In the genomic region with DNA sequence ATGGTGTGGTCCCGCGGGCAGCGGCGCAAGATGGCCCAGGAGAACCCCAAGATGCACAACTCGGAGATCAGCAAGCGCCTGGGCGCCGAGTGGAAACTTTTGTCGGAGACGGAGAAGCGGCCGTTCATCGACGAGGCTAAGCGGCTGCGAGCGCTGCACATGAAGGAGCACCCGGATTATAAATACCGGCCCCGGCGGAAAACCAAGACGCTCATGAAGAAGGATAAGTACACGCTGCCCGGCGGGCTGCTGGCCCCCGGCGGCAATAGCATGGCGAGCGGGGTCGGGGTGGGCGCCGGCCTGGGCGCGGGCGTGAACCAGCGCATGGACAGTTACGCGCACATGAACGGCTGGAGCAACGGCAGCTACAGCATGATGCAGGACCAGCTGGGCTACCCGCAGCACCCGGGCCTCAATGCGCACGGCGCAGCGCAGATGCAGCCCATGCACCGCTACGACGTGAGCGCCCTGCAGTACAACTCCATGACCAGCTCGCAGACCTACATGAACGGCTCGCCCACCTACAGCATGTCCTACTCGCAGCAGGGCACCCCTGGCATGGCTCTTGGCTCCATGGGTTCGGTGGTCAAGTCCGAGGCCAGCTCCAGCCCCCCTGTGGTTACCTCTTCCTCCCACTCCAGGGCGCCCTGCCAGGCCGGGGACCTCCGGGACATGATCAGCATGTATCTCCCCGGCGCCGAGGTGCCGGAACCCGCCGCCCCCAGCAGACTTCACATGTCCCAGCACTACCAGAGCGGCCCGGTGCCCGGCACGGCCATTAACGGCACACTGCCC, we compare ENCODE assay signal across 8 cellular contexts. TPM values are rescaled to one million over a fixed set of nuclear protein-coding genes. Genes with fewer than 3 reads are reported as not detected.
A peak's percentile ranks its signal among the peaks of the same experiment; 100 is the strongest.
DNase-seq lines count a peak whose midpoint lies in the region; ATAC-seq and TF ChIP-seq lines count a peak whose summit lies in the region.

No MANE protein-coding gene starts in this region.

- H3K27ac Mint-ChIP-seq in CD14-positive monocyte = no peak overlapping the region

- DNase-seq in H4 (ENCODE audit: low spot score) (peak; percentile 73), retinal pigment epithelial cell (ENCODE audit: low read depth) (no peak), CD14-positive monocyte (ENCODE audit: low spot score) (no peak)
- DNase-seq in stimulated activated CD8-positive, alpha-beta memory T cell treated with anti-CD3 and anti-CD28 coated beads, Interleukin-4, amount 100 ng/mL, for 48 hours = no peak

- H3K4me2 ChIP-seq in OCI-LY1 (ENCODE audit: low read length) = peak overlapping the region; percentile 75

- H4K20me1 ChIP-seq in OCI-LY1 (ENCODE audit: insufficient read depth, low read length) = no peaks in the 10 kb centered on the region

- H3K4me1 Mint-ChIP-seq in CD14-positive monocyte = peaks cover 10% of the 10 kb centered on the region

- H3K36me3 Mint-ChIP-seq in CD14-positive monocyte = peaks cover 0 to 3% of the 10 kb centered on the region in 2 donors

- H3K9me3 ChIP-seq in OCI-LY1 (ENCODE audit: low read length) (no peaks in the 10 kb centered on the region), esophagus (ENCODE audit: control insufficient read depth in 2 of 2, insufficient read depth in 1 of 2, low read depth in 1 of 2, low read length in 1 of 2) (peaks cover 0 to 5% of the 10 kb centered on the region in 2 donors)

- peaks cover 64 to 79% (median 78%) of the 10 kb centered on the region in 3 donors for H3K27me3 Mint-ChIP-seq in CD14-positive monocyte (ENCODE audit: low read depth in 3 of 3)

- H3K36me3 ChIP-seq in OCI-LY1 (ENCODE audit: insufficient read depth, low read length) (peaks cover 19% of the 10 kb centered on the region), esophagus (ENCODE audit: control insufficient read depth in 2 of 2, insufficient read depth in 2 of 2, low read length in 1 of 2) (no peaks in the 10 kb centered on the region)

- peak overlapping the region in 1 of 2 donors; percentile 83 for H3K4me3 Mint-ChIP-seq in CD14-positive monocyte

- peak overlapping the region; percentile 86 for H3K9ac ChIP-seq in OCI-LY1 (ENCODE audit: low read length)

- TF ChIP-seq CTCF in OCI-LY1 (IDR thresholded peaks at IDR 0.05; ENCODE audit: low read length) = no peak
- TF ChIP-seq CTCF in retinal pigment epithelial cell (conservative IDR thresholded peaks at IDR 0.05; ENCODE audit: low read depth, low read length) = no peak
- TF ChIP-seq CTCF in CD14-positive monocyte (IDR thresholded peaks at IDR 0.05) = no peak

- no peak overlapping the region for H2AFZ ChIP-seq in OCI-LY1 (ENCODE audit: low read length)

- WGBS in esophagus, 2 donors = 3 to 4% methylated on average over 67 to 70 of the region's 70 CpGs

- peak overlapping the region; percentile 79 for H3K4me3 ChIP-seq in OCI-LY1 (ENCODE audit: low read depth, low read length, poor library complexity, severe bottlenecking)
- H3K4me3 ChIP-seq in esophagus (ENCODE audit: low read depth in 1 of 2, low read length in 2 of 2) = peak overlapping the region; percentile 81 to 92
- H3K4me3 ChIP-seq in retinal pigment epithelial cell (ENCODE audit: low read length) = peak overlapping the region; percentile 20

- intact Hi-C loops in CD14-positive monocyte (cut with micrococcal nuclease) = loop anchor here in 1 of 2 donors (5.0 kb wide), 1 partner anchor 970 kb away; no protein-coding TSS in a partner anchor

- peaks cover 0 to 20% (median 14%) of the 10 kb centered on the region in 7 donors for H3K9me3 Mint-ChIP-seq in CD14-positive monocyte

- no peaks in the 10 kb centered on the region for H3K27me3 ChIP-seq in OCI-LY1 (ENCODE audit: insufficient read depth, low read length)
- peaks cover 0 to 4% of the 10 kb centered on the region in 2 donors for H3K27me3 ChIP-seq in esophagus (ENCODE audit: control insufficient read depth in 1 of 2, insufficient read depth in 2 of 2, low read length in 2 of 2)

- H3K9me2 ChIP-seq in OCI-LY1 (ENCODE audit: low read depth, low read length) = no peaks in the 10 kb centered on the region

- H3K79me2 ChIP-seq in OCI-LY1 (ENCODE audit: insufficient read depth, low read length) = peaks cover 39% of the 10 kb centered on the region

- peaks cover 68% of the 10 kb centered on the region for H3K4me1 ChIP-seq in OCI-LY1 (ENCODE audit: insufficient read depth, low read length, severe bottlenecking)
- no peaks in the 10 kb centered on the region for H3K4me1 ChIP-seq in esophagus (ENCODE audit: control insufficient read depth in 2 of 2, insufficient read depth in 2 of 2, low read length in 1 of 2)

- H3K27ac ChIP-seq in OCI-LY1 (ENCODE audit: low read depth, low read length, poor library complexity, severe bottlenecking) (peak overlapping the region; percentile 88), esophagus (ENCODE audit: low read depth in 2 of 2, low read length in 1 of 2) (peak overlapping the region; percentile 87 to 97)

- ATAC-seq in GM21619 (IDR thresholded peaks at IDR 0.05; ENCODE audit: unreplicated experiment) (no peak), GM21717 (IDR thresholded peaks at IDR 0.05; ENCODE audit: unreplicated experiment) (no peak)

- no peaks in the 10 kb centered on the region for H3F3A ChIP-seq in OCI-LY1 (ENCODE audit: insufficient read depth, low read length)

RNA-seq across cellular contexts. Expression of a gene that starts 1.0 kb away (rescaled TPM):
- 4.3 and 6.6 TPM in 2 replicates for total RNA-seq in H4 (2014; rRNA removed; shearing (Covaris generic))
- polyA plus RNA-seq in esophagus = 10 to 100 TPM; 23.6 to 31.6 TPM
- polyA plus RNA-seq in CD14-positive monocyte = not detected

Comparison
In these comparisons a context has a peak if more than half of its experiments do, and no peak if none do; other contexts are left out.
1. H3K4me3 ChIP-seq: peak in every context shown above with its lines; median percentile 86 in esophagus; 79 in OCI-LY1; 20 in retinal pigment epithelial cell.
2. RNA of a gene that starts 1.0 kb away (polyA plus RNA-seq): 23.6 to 31.6 TPM in esophagus; not detected in CD14-positive monocyte; every median in the first group is over 10 times any median in the second.